Comparison of ENCODE assay signal across 22 cellular contexts in genomic region chr15:95407534-95407933, GRCh38.
"Had no signal": no experiment of that assay in that cellular context is flagged by ENCODE, and none has a peak within 500 bp of the region (broad histone marks: within the 10 kb centered on the region; RNA-seq: fewer than 3 reads in every experiment).

No MANE protein-coding gene starts in this region.

- H3K27ac ChIP-seq: gastrocnemius medialis, lower lobe of right lung, neutrophil, parathyroid adenoma, stomach, thyroid gland, upper lobe of left lung had no signal

- H3K36me3 Mint-ChIP-seq: natural killer cell; stimulated activated effector memory CD8-positive, alpha-beta T cell treated with anti-CD3 and anti-CD28 coated beads, Interleukin-12 subunit alpha, Interleukin-12 subunit beta, amount 100 ng/mL, for 72 hours had no signal

- H3K9me3 Mint-ChIP-seq: natural killer cell; stimulated activated effector memory CD8-positive, alpha-beta T cell treated with anti-CD3 and anti-CD28 coated beads, Interleukin-12 subunit alpha, Interleukin-12 subunit beta, amount 100 ng/mL, for 72 hours had no signal

- H3K4me3 Mint-ChIP-seq: natural killer cell; stimulated activated effector memory CD8-positive, alpha-beta T cell treated with anti-CD3 and anti-CD28 coated beads, Interleukin-12 subunit alpha, Interleukin-12 subunit beta, amount 100 ng/mL, for 72 hours had no signal

- H3K4me3 ChIP-seq: coronary artery, gastrocnemius medialis, lower lobe of right lung, stomach, thyroid gland, upper lobe of left lung had no signal

- H3K9me3 ChIP-seq: gastrocnemius medialis, lower lobe of right lung, neutrophil, stomach, thyroid gland, upper lobe of left lung had no signal

- H3K36me3 ChIP-seq: gastrocnemius medialis, lower lobe of right lung, neutrophil, stomach, thyroid gland, upper lobe of left lung had no signal

- FAIRE-seq: endothelial cell of umbilical vein, keratinocyte, urothelium cell line had no signal

- H2AFZ ChIP-seq: parathyroid adenoma had no signal

- DNase-seq: dermis blood vessel endothelial cell; effector memory CD4-positive, alpha-beta T cell; gastrocnemius medialis; head of caudate nucleus; left ventricle myocardium superior; lower lobe of right lung; natural killer cell; stimulated activated CD4-positive, alpha-beta T cell treated with anti-CD3 and anti-CD28 coated beads, Interleukin-2, amount 100 ng/mL, for 24 hours; stimulated activated CD4-positive, alpha-beta T cell treated with anti-CD3 and anti-CD28 coated beads, Interleukin-4, amount 100 ng/mL, for 24 hours; stimulated activated naive CD4-positive, alpha-beta T cell treated with Interleukin-2 at 50 U/mL for 16 hours; stomach; thyroid gland; upper lobe of left lung had no signal

- H3K4me1 ChIP-seq: gastrocnemius medialis, lower lobe of right lung, parathyroid adenoma, thyroid gland had no signal

- H3K79me2 ChIP-seq: parathyroid adenoma had no signal

- H3K9ac ChIP-seq: parathyroid adenoma had no signal

- H3K27me3 ChIP-seq: gastrocnemius medialis, neutrophil, stomach, thyroid gland, upper lobe of left lung had no signal

- H3K27me3 Mint-ChIP-seq: progenitor cell of endocrine pancreas had no signal

- H3K27ac Mint-ChIP-seq: natural killer cell; progenitor cell of endocrine pancreas; stimulated activated effector memory CD8-positive, alpha-beta T cell treated with anti-CD3 and anti-CD28 coated beads, Interleukin-12 subunit alpha, Interleukin-12 subunit beta, amount 100 ng/mL, for 72 hours had no signal

- ATAC-seq: gastrocnemius medialis; left ventricle myocardium superior; lower lobe of right lung; natural killer cell; sciatic nerve; stimulated activated effector memory CD8-positive, alpha-beta T cell treated with anti-CD3 and anti-CD28 coated beads, Interleukin-12 subunit alpha, Interleukin-12 subunit beta, amount 100 ng/mL, for 72 hours had no signal
